ENCODE assay signal across 1 cellular context in genomic region chr18:31687016-31687415, GRCh38.
TF ChIP-seq lines count a peak whose summit lies in the region.

No MANE protein-coding gene starts in this region.

TF ChIP-seq in WTC11, 78 proteins besides CTCF, POLR2A, EP300 and RAD21 (continued from another document):
- TF ChIP-seq ATF2 (CRISPR knock-in tag; IDR thresholded peaks at IDR 0.05; ENCODE audit: borderline replicate concordance, low read depth), result no peak
- TF ChIP-seq ZBTB21 (CRISPR knock-in tag; IDR thresholded peaks at IDR 0.05; ENCODE audit: borderline replicate concordance), result no peak
- no peak for TF ChIP-seq ZBTB43 (CRISPR knock-in tag; IDR thresholded peaks at IDR 0.05)
- no peak for TF ChIP-seq HMGA2 (CRISPR knock-in tag; IDR thresholded peaks at IDR 0.05)
- no peak for TF ChIP-seq ARID4B (CRISPR knock-in tag; IDR thresholded peaks at IDR 0.05; ENCODE audit: borderline replicate concordance)
- no peak for TF ChIP-seq FOXP1 (CRISPR knock-in tag; IDR thresholded peaks at IDR 0.05; ENCODE audit: borderline replicate concordance)
- TF ChIP-seq NR3C1 (CRISPR knock-in tag; conservative IDR thresholded peaks at IDR 0.05; ENCODE audit: low read depth), result no peak
- no peak for TF ChIP-seq ETV6 (CRISPR knock-in tag; IDR thresholded peaks at IDR 0.05)
- no peak for TF ChIP-seq ESRRA (CRISPR knock-in tag; IDR thresholded peaks at IDR 0.05; ENCODE audit: borderline replicate concordance)
- TF ChIP-seq RELA (CRISPR knock-in tag; IDR thresholded peaks at IDR 0.05; ENCODE audit: borderline replicate concordance), result no peak
- TF ChIP-seq NFATC4 (CRISPR knock-in tag; IDR thresholded peaks at IDR 0.05), result no peak
- TF ChIP-seq E2F1 (CRISPR knock-in tag; IDR thresholded peaks at IDR 0.05), result no peak
TF ChIP-seq in WTC11: peak in this region for 0.
